In the genomic region with DNA sequence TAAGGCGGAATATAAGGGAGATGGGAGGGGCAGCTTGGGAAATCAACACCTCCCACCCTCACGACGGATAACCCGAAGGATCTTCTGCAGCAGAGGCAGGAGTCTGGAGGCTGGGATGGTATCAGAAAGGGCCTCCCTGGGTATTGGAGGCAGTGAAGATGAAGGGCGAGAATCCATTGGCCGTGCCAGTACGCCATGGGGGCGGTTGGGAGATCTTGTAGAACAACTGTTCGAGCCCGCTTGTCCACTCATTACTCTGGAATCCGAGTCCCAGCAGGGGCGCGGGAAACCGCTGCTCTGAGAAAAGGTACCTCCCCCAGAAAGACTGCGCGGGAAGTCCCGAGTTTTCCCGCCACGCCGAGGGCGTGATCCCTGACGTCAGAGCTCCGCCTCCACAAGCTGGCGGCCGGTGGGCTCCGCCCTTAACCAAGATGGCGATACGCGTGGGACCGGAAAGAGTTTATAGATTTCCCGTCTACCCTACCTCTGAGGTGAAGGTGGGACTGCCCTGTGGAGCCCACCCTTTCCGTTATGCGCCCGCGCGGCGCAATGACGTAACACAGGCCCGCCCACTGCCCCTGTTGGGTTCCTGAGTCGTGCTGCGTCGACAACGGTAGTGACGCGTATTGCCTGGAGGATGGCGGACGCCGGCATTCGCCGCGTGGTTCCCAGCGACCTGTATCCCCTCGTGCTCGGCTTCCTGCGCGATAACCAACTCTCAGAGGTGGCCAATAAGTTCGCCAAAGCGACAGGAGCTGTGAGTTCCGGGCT, we compare ENCODE assay signal across 8 cellular contexts. TPM values are rescaled to one million over a fixed set of nuclear protein-coding genes. Genes with fewer than 3 reads are reported as not detected.
A peak's percentile ranks its signal among the peaks of the same experiment; 100 is the strongest.
DNase-seq lines count a peak whose midpoint lies in the region; ATAC-seq, FAIRE-seq and TF ChIP-seq lines count a peak whose summit lies in the region.

A gene (plus strand): TSS at position 616 of the 771 bp plus-strand sequence. CDS start 22 bp downstream, at position 638.

- in situ Hi-C loops in HepG2 (cut with HindIII; ENCODE audit: extremely low pct_ligation_motif_present, low pct_unique_long_range_greater_than_20kb): no loop called here

- H3K36me3 Mint-ChIP-seq in activated CD4-positive, alpha-beta memory T cell treated with anti-CD3 and anti-CD28 coated beads for 36 hours: peaks cover 78% of the 10 kb centered on the region

- no peaks in the 10 kb centered on the region; a peak in 1 of 5 replicates for H3K27me3 ChIP-seq in HepG2 (ENCODE audit: control insufficient read depth in 1 of 2, insufficient read depth in 2 of 2, low read length in 2 of 2)

- H3K9me3 ChIP-seq in HepG2 (ENCODE audit: low read length): no peaks in the 10 kb centered on the region

- peak within 1 kb of the TSS; percentile 87 for H3K27ac ChIP-seq in HepG2 (ENCODE audit: extremely low read length, insufficient read depth, low read length)

- peaks cover 11% of the 10 kb centered on the region for H4K20me1 ChIP-seq in HepG2 (ENCODE audit: insufficient read depth, low read length)

- peaks cover 35% of the 10 kb centered on the region for H3K4me1 ChIP-seq in HepG2 (ENCODE audit: insufficient read depth, low read length)

- H3K4me3 Mint-ChIP-seq in activated CD4-positive, alpha-beta memory T cell treated with anti-CD3 and anti-CD28 coated beads for 36 hours: peak within 1 kb of the TSS; percentile 96

- ATAC-seq in GM19438 (IDR thresholded peaks at IDR 0.05; ENCODE audit: low read depth, unreplicated experiment): peak; percentile 94
- ATAC-seq in HG03575 (IDR thresholded peaks at IDR 0.05; ENCODE audit: extremely low read depth, insufficient number of reproducible peaks, low FRiP score, unreplicated experiment): peak; percentile 70
- peak; percentile 88 for ATAC-seq in HepG2

- peaks cover 53% of the 10 kb centered on the region for H3K4me1 Mint-ChIP-seq in activated CD4-positive, alpha-beta memory T cell treated with anti-CD3 and anti-CD28 coated beads for 36 hours (ENCODE audit: low read depth)

- peak; percentile 46 to 62; a peak in 3 of 4 replicates for TF ChIP-seq EP300 in HepG2 (IDR thresholded peaks at IDR 0.05; ENCODE audit: low read depth in 2 of 2, low read length in 2 of 2)
- TF ChIP-seq EP300 in HepG2 (CRISPR knock-in tag; IDR thresholded peaks at IDR 0.05; ENCODE audit: borderline replicate concordance): no peak; the same call in 1 of the 2 replicates

- CTCF ChIA-PET in activated CD4-positive, alpha-beta memory T cell treated with anti-CD3 and anti-CD28 coated beads for 36 hours (lab: Charles Lee): interaction anchor here (0.7 to 2.4 kb wide), 5 partner anchors 18 to 247 kb away, joined by 3 to 10 read pairs (median 4); a partner anchor contains a TSS
- CTCF ChIA-PET in HepG2 (lab: Yijun Ruan, JAX; ENCODE audit: low intra/inter-chr PET ratio, low total read pairs): no interaction called here

- peak within 1 kb of the TSS; percentile 82 to 97 (median 82) for H3K4me3 ChIP-seq in HepG2 (replicated peaks in 1 of 3; ENCODE audit: insufficient read depth in 1 of 3, low read depth in 2 of 3, low read length in 3 of 3)

- peaks cover 40% of the 10 kb centered on the region for H3K79me2 ChIP-seq in HepG2 (ENCODE audit: insufficient read depth, low read length)

- no peaks in the 10 kb centered on the region for H3K9me3 Mint-ChIP-seq in activated CD4-positive, alpha-beta memory T cell treated with anti-CD3 and anti-CD28 coated beads for 36 hours

- TF ChIP-seq RAD21 in HepG2 (CRISPR knock-in tag; IDR thresholded peaks at IDR 0.05): peak; percentile 7; the same call in 1 of the 2 replicates

- peak within 1 kb of the TSS; percentile 98 for H3K27ac Mint-ChIP-seq in activated CD4-positive, alpha-beta memory T cell treated with anti-CD3 and anti-CD28 coated beads for 36 hours

- TF ChIP-seq CTCF in HepG2 (CRISPR knock-in tag; IDR thresholded peaks at IDR 0.05): peak; percentile 24; the same call in 1 of the 2 replicates

- no TSS peak for BruUV-seq in HepG2 (replicated peaks; lab: Mats Ljungman, UMichigan)

- peak; percentile 89 for FAIRE-seq in HepG2 (lab: Jason Lieb, UNC)

- TF ChIP-seq POLR2A in HepG2 (IDR thresholded peaks at IDR 0.05; ENCODE audit: insufficient read depth in 1 of 2, low read depth in 2 of 2, low read length in 2 of 2): peak; percentile 94 to 96

- H3K27me3 Mint-ChIP-seq in activated CD4-positive, alpha-beta memory T cell treated with anti-CD3 and anti-CD28 coated beads for 36 hours: no peaks in the 10 kb centered on the region

- POLR2A ChIA-PET in activated CD4-positive, alpha-beta memory T cell treated with anti-CD3 and anti-CD28 coated beads for 36 hours (lab: Charles Lee): interaction anchor here (1.0 to 2.8 kb wide), 10 partner anchors 8 to 333 kb away, joined by 3 to 21 read pairs (median 6); a partner anchor contains a TSS
- POLR2A ChIA-PET in HepG2 (lab: Yijun Ruan, JAX): interaction anchor here (0.7 to 3.3 kb wide), 15 partner anchors 8 to 527 kb away, joined by 3 to 11 read pairs (median 5); a partner anchor contains a TSS

- peak; percentile 99 for DNase-seq in CD1c-positive myeloid dendritic cell (ENCODE audit: extremely low spot score)
- DNase-seq in NCI-H82 treated with DMSO at 0.1 percent for 48 hours (lab: John Stamatoyannopoulos, UW; ENCODE audit: unreplicated experiment): peak; percentile 93
- peak; percentile 100 for DNase-seq in activated CD4-positive, alpha-beta memory T cell treated with anti-CD3 and anti-CD28 coated beads for 36 hours
- DNase-seq in dermis microvascular lymphatic vessel endothelial cell (ENCODE audit: low read depth in 2 of 2): peak; percentile 99
- DNase-seq in HepG2 (ENCODE audit: low spot score): peak; percentile 97
- DNase-seq in stimulated activated CD4-positive, alpha-beta T cell treated with anti-CD3 and anti-CD28 coated beads, Interleukin-4, amount 100 ng/mL, for 1 hour: peak; percentile 100

- H3K36me3 ChIP-seq in HepG2 (replicated peaks in 1 of 2; ENCODE audit: control insufficient read depth in 1 of 2, insufficient read depth in 2 of 2, low read length in 2 of 2): peaks cover 20 to 51% of the 10 kb centered on the region in 2 experiments

- intact Hi-C loops in activated CD4-positive, alpha-beta memory T cell treated with anti-CD3 and anti-CD28 coated beads for 36 hours (cut with micrococcal nuclease): loop anchor here (1.0 to 5.0 kb wide), 11 partner anchors 20 to 491 kb away; a partner anchor contains a TSS
- intact Hi-C loops in HepG2 (cut with micrococcal nuclease; ENCODE audit: unreplicated experiment): loop anchor here (1.0 kb wide), 1 partner anchor 20 kb away; no protein-coding TSS in a partner anchor

- H3K9ac ChIP-seq in HepG2 (ENCODE audit: insufficient read depth, low read depth, low read length): peak within 1 kb of the TSS; percentile 91

- WGBS in HepG2 (ENCODE audit: low lambda C conversion rate): 15% methylated on average over 44 of the region's 59 CpGs

- peak within 1 kb of the TSS; percentile 99 for H3K4me2 ChIP-seq in HepG2 (ENCODE audit: low read depth, low read length)

- no peak within 1 kb of the TSS for H2AFZ ChIP-seq in HepG2 (ENCODE audit: low read length)

TF ChIP-seq in HepG2, 621 proteins besides CTCF, POLR2A, EP300 and RAD21 (continues in another document):
- TF ChIP-seq, protein P1, sequence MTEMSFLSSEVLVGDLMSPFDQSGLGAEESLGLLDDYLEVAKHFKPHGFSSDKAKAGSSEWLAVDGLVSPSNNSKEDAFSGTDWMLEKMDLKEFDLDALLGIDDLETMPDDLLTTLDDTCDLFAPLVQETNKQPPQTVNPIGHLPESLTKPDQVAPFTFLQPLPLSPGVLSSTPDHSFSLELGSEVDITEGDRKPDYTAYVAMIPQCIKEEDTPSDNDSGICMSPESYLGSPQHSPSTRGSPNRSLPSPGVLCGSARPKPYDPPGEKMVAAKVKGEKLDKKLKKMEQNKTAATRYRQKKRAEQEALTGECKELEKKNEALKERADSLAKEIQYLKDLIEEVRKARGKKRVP (CRISPR knock-in tag; IDR thresholded peaks at IDR 0.05): peak in 1 of 2 experiments; percentile 89; a peak in 2 of 4 replicates
- TF ChIP-seq ZNF24 (IDR thresholded peaks at IDR 0.05) (no peak), SMAD1 (CRISPR knock-in tag; IDR thresholded peaks at IDR 0.05; ENCODE audit: borderline replicate concordance, low read depth) (peak; percentile 72; the same call in 1 of the 2 replicates), PHF20 (CRISPR knock-in tag; IDR thresholded peaks at IDR 0.05) (peak; percentile 94)

RNA-seq across cellular contexts. Expression of the gene that starts here (rescaled TPM):
- 100 to 1,000 TPM; 165 to 168 TPM for total RNA-seq in activated CD4-positive, alpha-beta memory T cell treated with anti-CD3 and anti-CD28 coated beads for 36 hours
- 19.4 and 24.0 TPM in 2 replicates for total RNA-seq in dermis microvascular lymphatic vessel endothelial cell
- total RNA-seq in HepG2 (2016; rRNA removed; fragmentation: Illumina TruSeq; extraction: Trizol): 81.0 and 102 TPM in 2 replicates
- total RNA-seq in HepG2 (2016; cell fraction: cytosol; rRNA removed; fragmentation: Illumina TruSeq; extraction: Trizol; ENCODE audit: low read depth): 17.2 and 19.9 TPM in 2 replicates
- 80.9 and 91.8 TPM in 2 replicates for total RNA-seq in HepG2 (2016; cell fraction: insoluble cytoplasmic fraction; rRNA removed; fragmentation: Illumina TruSeq; extraction: Trizol)
- 26.9 and 30.0 TPM in 2 replicates for total RNA-seq in HepG2 (2016; cell fraction: membrane; rRNA removed; fragmentation: Illumina TruSeq; extraction: Trizol)
- 53.2 and 53.8 TPM in 2 replicates for total RNA-seq in HepG2 (2016; cell fraction: nucleus; rRNA removed; fragmentation: Illumina TruSeq; extraction: Trizol)
- polyA plus RNA-seq in HepG2 (2011; rRNA removed): 47.9 and 50.6 TPM in 2 replicates
- 40.3 and 62.0 TPM in 2 replicates for polyA plus RNA-seq in HepG2 (2011; cell fraction: cytosol; rRNA removed)
- 33.5 and 37.8 TPM in 2 replicates for polyA plus RNA-seq in HepG2 (2011; cell fraction: nucleus; rRNA removed)
- polyA plus RNA-seq in HepG2 (2012): 54.4 and 57.6 TPM in 2 replicates
- polyA plus RNA-seq in HepG2 (2016; cell fraction: cytosol; fragmentation: Illumina TruSeq; extraction: Trizol; ENCODE audit: low read depth): 9.9 and 10.0 TPM in 2 replicates
- 121 and 139 TPM in 2 replicates for polyA plus RNA-seq in HepG2 (2016; cell fraction: insoluble cytoplasmic fraction; fragmentation: Illumina TruSeq; extraction: Trizol; ENCODE audit: low read depth)
- polyA plus RNA-seq in HepG2 (2016; cell fraction: membrane; fragmentation: Illumina TruSeq; extraction: Trizol; ENCODE audit: low read depth): 22.5 and 24.8 TPM in 2 replicates
- 109 and 124 TPM in 2 replicates for polyA plus RNA-seq in HepG2 (2016; cell fraction: nucleus; fragmentation: Illumina TruSeq; extraction: Trizol; ENCODE audit: insufficient read depth, low read depth)
- 29.3 and 125 TPM in 2 replicates for polyA minus RNA-seq in HepG2 (2011; rRNA and poly(A)+ RNA removed; ENCODE audit: low replicate concordance)
- polyA minus RNA-seq in HepG2 (2011; cell fraction: cytosol; rRNA and poly(A)+ RNA removed): 38.1 and 41.4 TPM in 2 replicates
- polyA minus RNA-seq in HepG2 (2011; cell fraction: nucleus; rRNA and poly(A)+ RNA removed): 17.3 and 24.7 TPM in 2 replicates

Comparison
In these comparisons a context has a peak if more than half of its experiments do, and no peak if none do; other contexts are left out.
1. Peak in every context shown above with its lines: DNase-seq, ATAC-seq, H3K4me3 ChIP-seq and H3K27ac ChIP-seq.